8 cellular contexts compared by ENCODE assay signal in the genomic region with DNA sequence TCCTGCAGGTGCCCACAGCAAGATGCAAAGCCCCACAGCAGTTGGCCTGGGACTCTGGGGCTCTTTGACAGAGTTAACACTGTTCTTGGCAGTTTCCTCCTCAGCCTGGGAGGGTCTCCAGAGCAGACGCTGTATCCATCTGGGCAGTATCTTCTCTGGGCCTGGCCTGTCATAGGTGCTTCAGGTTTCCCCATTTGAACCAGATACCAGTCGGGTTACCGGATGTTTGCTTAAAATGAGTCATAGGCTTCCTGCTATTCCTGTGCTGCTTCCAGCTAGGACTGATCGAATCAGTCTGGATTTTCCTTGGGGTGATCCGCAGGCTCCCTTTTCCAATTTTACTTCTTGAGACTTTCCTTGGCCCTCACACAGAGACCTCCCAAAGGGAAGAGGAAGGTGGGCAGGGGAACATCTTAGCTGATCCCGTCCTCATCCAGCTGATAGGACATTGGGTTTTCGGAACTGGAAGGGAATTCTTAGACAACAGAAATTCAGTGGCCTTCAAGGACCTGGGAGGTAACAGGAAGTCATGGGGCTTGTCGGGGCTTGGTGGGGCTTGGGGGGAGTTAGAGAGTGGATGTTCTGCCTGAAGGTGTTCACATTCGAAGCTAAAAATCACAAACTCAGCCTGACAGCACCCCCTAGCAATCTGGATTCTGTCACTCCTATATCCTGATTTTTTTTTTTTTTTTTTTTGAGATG. TPM values are rescaled to one million over a fixed set of nuclear protein-coding genes. Genes with fewer than 3 reads are reported as not detected.
A peak's percentile ranks its signal among the peaks of the same experiment; 100 is the strongest.
DNase-seq lines count a peak whose midpoint lies in the region; ATAC-seq, FAIRE-seq and TF ChIP-seq lines count a peak whose summit lies in the region.

No MANE protein-coding gene starts in this region.

- H3K4me1 ChIP-seq in BE2C, result peaks cover 3% of the 10 kb centered on the region
- H3K4me1 ChIP-seq in HUES6 (ENCODE audit: control insufficient read depth, insufficient read depth, low read length), result peaks cover 38% of the 10 kb centered on the region
- H3K4me1 ChIP-seq in kidney (ENCODE audit: control insufficient read depth in 1 of 2, insufficient read depth in 1 of 2, low read depth in 1 of 2, low read length in 2 of 2), result peaks cover 0 to 12% of the 10 kb centered on the region in 2 donors

- peaks cover 9% of the 10 kb centered on the region for H3K36me3 Mint-ChIP-seq in activated naive CD8-positive, alpha-beta T cell treated with anti-CD3 and anti-CD28 coated beads, Interleukin-2, amount 50 U/mL, for 24 hours (ENCODE audit: low read depth)
- H3K36me3 Mint-ChIP-seq in type B pancreatic cell, result peaks cover 3% of the 10 kb centered on the region

- H3K27me3 Mint-ChIP-seq in activated naive CD8-positive, alpha-beta T cell treated with anti-CD3 and anti-CD28 coated beads, Interleukin-2, amount 50 U/mL, for 24 hours, result no peaks in the 10 kb centered on the region
- H3K27me3 Mint-ChIP-seq in type B pancreatic cell, result no peaks in the 10 kb centered on the region

- peaks cover 29% of the 10 kb centered on the region for H3K4me1 Mint-ChIP-seq in activated naive CD8-positive, alpha-beta T cell treated with anti-CD3 and anti-CD28 coated beads, Interleukin-2, amount 50 U/mL, for 24 hours
- H3K4me1 Mint-ChIP-seq in type B pancreatic cell (ENCODE audit: unreplicated experiment), result peaks cover 19% of the 10 kb centered on the region

- H3K9me3 ChIP-seq in BE2C (no peaks in the 10 kb centered on the region), HUES6 (ENCODE audit: control insufficient read depth, insufficient read depth, low read depth, low read length) (no peaks in the 10 kb centered on the region), kidney (ENCODE audit: control insufficient read depth in 1 of 2, low read length in 2 of 2) (no peaks in the 10 kb centered on the region)

- no peak for ATAC-seq in activated naive CD8-positive, alpha-beta T cell treated with anti-CD3 and anti-CD28 coated beads, Interleukin-2, amount 50 U/mL, for 24 hours
- ATAC-seq in GM18870 (IDR thresholded peaks at IDR 0.05; ENCODE audit: unreplicated experiment), result no peak

- TF ChIP-seq CTCF in BE2C (IDR thresholded peaks at IDR 0.05; ENCODE audit: low read depth, low read length) (no peak), kidney (IDR thresholded peaks at IDR 0.05; ENCODE audit: borderline replicate concordance, extremely low read depth, insufficient read depth) (no peak), type B pancreatic cell (conservative IDR thresholded peaks at IDR 0.05) (no peak)

- H3K9me3 Mint-ChIP-seq in activated naive CD8-positive, alpha-beta T cell treated with anti-CD3 and anti-CD28 coated beads, Interleukin-2, amount 50 U/mL, for 24 hours, result no peaks in the 10 kb centered on the region
- H3K9me3 Mint-ChIP-seq in type B pancreatic cell, result no peaks in the 10 kb centered on the region

- peak overlapping the region; percentile 53 for H3K4me3 Mint-ChIP-seq in activated naive CD8-positive, alpha-beta T cell treated with anti-CD3 and anti-CD28 coated beads, Interleukin-2, amount 50 U/mL, for 24 hours
- peak overlapping the region; percentile 79 for H3K4me3 Mint-ChIP-seq in type B pancreatic cell

- intact Hi-C loops in kidney (cut with DNase I), result no loop called here

- peak overlapping the region; percentile 96 for H3K27ac ChIP-seq in HUES6 (ENCODE audit: low read depth, low read length)
- peak overlapping the region; percentile 55 to 56 for H3K27ac ChIP-seq in kidney (ENCODE audit: low read depth in 2 of 2, low read length in 2 of 2)

- no peak for FAIRE-seq in kidney (lab: Jason Lieb, UNC)

- peaks cover 17% of the 10 kb centered on the region for H3K36me3 ChIP-seq in BE2C
- peaks cover 12% of the 10 kb centered on the region for H3K36me3 ChIP-seq in HUES6 (ENCODE audit: control insufficient read depth, insufficient read depth, low read length)
- no peaks in the 10 kb centered on the region for H3K36me3 ChIP-seq in kidney (ENCODE audit: control insufficient read depth in 1 of 2, insufficient read depth in 2 of 2, low read length in 2 of 2)

- H3K4me3 ChIP-seq in BE2C (ENCODE audit: low read depth, low read length), result no peak overlapping the region
- H3K4me3 ChIP-seq in HUES6 (ENCODE audit: low read depth, low read length), result peak overlapping the region; percentile 40; the same call in 1 of the 2 replicates
- H3K4me3 ChIP-seq in kidney (ENCODE audit: low read length in 2 of 2), result no peak overlapping the region

- H3K9ac ChIP-seq in HUES6 (ENCODE audit: low read length) (peak overlapping the region; percentile 84), kidney (ENCODE audit: low read length in 2 of 2) (peak overlapping the region in 1 of 2 donors; percentile 58)

- H3K27ac Mint-ChIP-seq in activated naive CD8-positive, alpha-beta T cell treated with anti-CD3 and anti-CD28 coated beads, Interleukin-2, amount 50 U/mL, for 24 hours, result no peak overlapping the region
- peak overlapping the region; percentile 89 for H3K27ac Mint-ChIP-seq in type B pancreatic cell

- peak; percentile 61 for DNase-seq in BE2C
- no peak for DNase-seq in activated naive CD8-positive, alpha-beta T cell treated with anti-CD3 and anti-CD28 coated beads, Interleukin-2, amount 50 U/mL, for 24 hours
- DNase-seq in kidney, result peak; percentile 50
- no peak for DNase-seq in type B pancreatic cell (ENCODE audit: extremely low spot score, unreplicated experiment)
- DNase-seq in activated CD8-positive, alpha-beta memory T cell treated with anti-CD3 and anti-CD28 coated beads, Interleukin-2, amount 50 U/mL, for 48 hours, result no peak
- DNase-seq in activated gamma-delta T cell treated with Interleukin-2 at 50 U/mL for 16 hours, result no peak

- no peaks in the 10 kb centered on the region for H3K27me3 ChIP-seq in BE2C
- H3K27me3 ChIP-seq in HUES6 (ENCODE audit: control insufficient read depth, insufficient read depth, low read length), result no peaks in the 10 kb centered on the region

RNA-seq across cellular contexts. Expression of a gene that starts 2.4 kb away (rescaled TPM):
- 80.2 TPM for polyA plus RNA-seq in BE2C (2012; ENCODE audit: insufficient read depth, insufficient read length, low read depth)
- total RNA-seq in kidney (38.8 TPM), type B pancreatic cell (ENCODE audit: low replicate concordance) (83.7 and 98.9 TPM in 2 replicates)
- 40.8 TPM for polyA plus RNA-seq in kidney (ENCODE audit: insufficient read depth, low read depth, low replicate concordance)

RNA-seq across cellular contexts. Expression of a gene that starts 12.9 kb away (rescaled TPM):
- polyA plus RNA-seq in BE2C (2012; ENCODE audit: insufficient read depth, insufficient read length, low read depth), result 89.3 TPM
- 68.6 TPM for total RNA-seq in kidney
- 28.3 TPM for polyA plus RNA-seq in kidney (ENCODE audit: insufficient read depth, low read depth, low replicate concordance)
- total RNA-seq in type B pancreatic cell (ENCODE audit: low replicate concordance), result 74.3 and 76.2 TPM in 2 replicates

RNA-seq across cellular contexts. Expression of a gene that starts 47.7 kb away (rescaled TPM):
- 0.59 TPM for polyA plus RNA-seq in BE2C (2012; ENCODE audit: insufficient read depth, insufficient read length, low read depth)
- 2.7 TPM for total RNA-seq in kidney
- 4.8 TPM for polyA plus RNA-seq in kidney (ENCODE audit: insufficient read depth, low read depth, low replicate concordance)
- 1.1 and 1.4 TPM in 2 replicates for total RNA-seq in type B pancreatic cell (ENCODE audit: low replicate concordance)

Comparison
In these comparisons a context has a peak if more than half of its experiments do, and no peak if none do; other contexts are left out.
1. DNase-seq: peak in BE2C (single experiment) and kidney (single experiment); none in activated naive CD8-positive, alpha-beta T cell treated with anti-CD3 and anti-CD28 coated beads, Interleukin-2, amount 50 U/mL, for 24 hours (single experiment), type B pancreatic cell (single experiment), activated CD8-positive, alpha-beta memory T cell treated with anti-CD3 and anti-CD28 coated beads, Interleukin-2, amount 50 U/mL, for 48 hours (single experiment) and activated gamma-delta T cell treated with Interleukin-2 at 50 U/mL for 16 hours (single experiment).